30 cellular contexts compared by ENCODE assay signal in the genomic region with DNA sequence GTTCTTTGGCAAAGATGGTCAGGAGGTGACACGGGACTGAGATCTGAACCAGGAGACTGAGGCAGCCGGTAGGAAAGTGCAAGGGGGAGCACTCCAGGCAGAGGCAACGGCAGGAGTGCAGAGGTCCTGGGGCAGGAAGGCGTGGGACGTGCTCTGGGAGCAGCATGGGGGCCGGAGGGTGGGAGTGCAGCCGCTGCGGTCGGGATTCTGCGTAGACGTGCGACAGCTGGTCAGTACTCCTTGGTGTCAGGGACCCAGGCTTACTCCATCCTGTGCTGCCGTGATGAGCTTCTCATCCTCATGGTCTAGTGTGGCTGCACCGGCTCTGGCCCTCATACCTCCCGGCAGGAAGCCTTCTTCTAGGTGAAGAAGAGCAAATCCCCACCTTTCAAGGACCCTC. TPM values are rescaled to one million over a fixed set of nuclear protein-coding genes. Genes with fewer than 3 reads are reported as not detected.
"Had no signal": no experiment of that assay in that cellular context is flagged by ENCODE, and none has a peak within 500 bp of the region (broad histone marks: within the 10 kb centered on the region; RNA-seq: fewer than 3 reads in every experiment).

No MANE protein-coding gene starts in this region.

- H3K36me3 ChIP-seq: prostate gland, sigmoid colon, thoracic aorta, tibial nerve, upper lobe of left lung had no signal

- H3K4me3 ChIP-seq: esophagus squamous epithelium, heart right ventricle, mucosa of descending colon, prostate gland, sigmoid colon, thoracic aorta, tibial nerve, upper lobe of left lung had no signal

- H3K27ac Mint-ChIP-seq: mesothelial cell of epicardium; natural killer cell treated with Interleukin-12 subunit alpha and Interleukin-12 subunit beta and Interleukin-15 and Interleukin-18, amount 100 ng/mL, for 72 hours; stimulated activated memory B cell treated with anti-CD40 and anti-IgM and Interleukin-4, amounts not matched to agents 10 μg/mL and 1 μg/mL and 100 μg/mL, for 72 hours; stimulated activated naive CD8-positive, alpha-beta T cell treated with anti-CD3 and anti-CD28 coated beads, Interleukin-15, Interleukin-2, amounts not matched to agents 100 ng/mL and 50 ng/mL, for 24 hours had no signal

- H3K4me3 Mint-ChIP-seq: effector memory CD8-positive, alpha-beta T cell; mesothelial cell of epicardium; natural killer cell treated with Interleukin-12 subunit alpha and Interleukin-12 subunit beta and Interleukin-15 and Interleukin-18, amount 100 ng/mL, for 72 hours; neural crest cell; stimulated activated memory B cell treated with anti-CD40 and anti-IgM and Interleukin-4, amounts not matched to agents 10 μg/mL and 1 μg/mL and 100 μg/mL, for 72 hours; stimulated activated naive CD8-positive, alpha-beta T cell treated with anti-CD3 and anti-CD28 coated beads, Interleukin-15, Interleukin-2, amounts not matched to agents 100 ng/mL and 50 ng/mL, for 24 hours had no signal

- H3K27me3 ChIP-seq: esophagus squamous epithelium, heart right ventricle, sigmoid colon, tibial nerve, upper lobe of left lung had no signal

- H3K4me1 ChIP-seq: esophagus squamous epithelium, prostate gland, sigmoid colon, tibial nerve, upper lobe of left lung had no signal

- H3K9me3 Mint-ChIP-seq: effector memory CD8-positive, alpha-beta T cell; mesothelial cell of epicardium; naive B cell; natural killer cell treated with Interleukin-12 subunit alpha and Interleukin-12 subunit beta and Interleukin-15 and Interleukin-18, amount 100 ng/mL, for 72 hours; neural crest cell; stimulated activated memory B cell treated with anti-CD40 and anti-IgM and Interleukin-4, amounts not matched to agents 10 μg/mL and 1 μg/mL and 100 μg/mL, for 72 hours; stimulated activated naive CD8-positive, alpha-beta T cell treated with anti-CD3 and anti-CD28 coated beads, Interleukin-15, Interleukin-2, amounts not matched to agents 100 ng/mL and 50 ng/mL, for 24 hours had no signal

- H3K27ac ChIP-seq: esophagus squamous epithelium, heart right ventricle, prostate gland, sigmoid colon, thoracic aorta, tibial nerve, upper lobe of left lung had no signal

- H3K4me1 Mint-ChIP-seq: mesothelial cell of epicardium; naive B cell; neural crest cell; stimulated activated memory B cell treated with anti-CD40 and anti-IgM and Interleukin-4, amounts not matched to agents 10 μg/mL and 1 μg/mL and 100 μg/mL, for 72 hours had no signal

- H3K9me3 ChIP-seq: esophagus squamous epithelium, heart right ventricle, mucosa of descending colon, prostate gland, sigmoid colon, thoracic aorta, tibial nerve, upper lobe of left lung had no signal

- DNase-seq: cortex of kidney; effector memory CD8-positive, alpha-beta T cell; erythroblast; esophagus squamous epithelium; foreskin melanocyte; glutamatergic neuron; heart right ventricle; hippocampal formation; left colon; mesenchymal stem cell; mucosa of descending colon; naive B cell; nucleus accumbens; right cardiac atrium; sigmoid colon; stimulated activated CD4-positive, alpha-beta T cell treated with anti-CD3 and anti-CD28 coated beads, Interleukin-4, amount 100 ng/mL, for 4 hours; upper lobe of left lung had no signal

- H3K27me3 Mint-ChIP-seq: effector memory CD8-positive, alpha-beta T cell; naive B cell; natural killer cell treated with Interleukin-12 subunit alpha and Interleukin-12 subunit beta and Interleukin-15 and Interleukin-18, amount 100 ng/mL, for 72 hours; stimulated activated memory B cell treated with anti-CD40 and anti-IgM and Interleukin-4, amounts not matched to agents 10 μg/mL and 1 μg/mL and 100 μg/mL, for 72 hours; stimulated activated naive CD8-positive, alpha-beta T cell treated with anti-CD3 and anti-CD28 coated beads, Interleukin-15, Interleukin-2, amounts not matched to agents 100 ng/mL and 50 ng/mL, for 24 hours had no signal

- H3K36me3 Mint-ChIP-seq: naive B cell; stimulated activated memory B cell treated with anti-CD40 and anti-IgM and Interleukin-4, amounts not matched to agents 10 μg/mL and 1 μg/mL and 100 μg/mL, for 72 hours had no signal

- ATAC-seq: effector memory CD8-positive, alpha-beta T cell; heart right ventricle; left colon; mucosa of descending colon; natural killer cell treated with Interleukin-12 subunit alpha and Interleukin-12 subunit beta and Interleukin-15 and Interleukin-18, amount 100 ng/mL, for 72 hours; right cardiac atrium; stimulated activated memory B cell treated with anti-CD40 and anti-IgM and Interleukin-4, amounts not matched to agents 10 μg/mL and 1 μg/mL and 100 μg/mL, for 72 hours had no signal

RNA-seq across cellular contexts. Expression of a gene that starts 55.4 kb away (rescaled TPM):
- total RNA-seq: dermis microvascular lymphatic vessel endothelial cell, kidney epithelial cell, lung microvascular endothelial cell, osteocyte, skeletal muscle tissue had no signal
